20 cellular contexts compared by ENCODE assay signal in genomic region chr15:90946941-90947576, GRCh38.
"Had no signal": no experiment of that assay in that cellular context is flagged by ENCODE, and none has a peak within 500 bp of the region (broad histone marks: within the 10 kb centered on the region; RNA-seq: fewer than 3 reads in every experiment).

No MANE protein-coding gene starts in this region.

- H3K4me1 ChIP-seq: foreskin keratinocyte, sigmoid colon had no signal

- DNase-seq: colonic mucosa; dermis blood vessel endothelial cell; effector CD4-positive, alpha-beta T cell; endodermal cell; foreskin keratinocyte; head of caudate nucleus; left colon; left ventricle myocardium superior; mesenchymal stem cell; midbrain; sigmoid colon; stimulated activated CD4-positive, alpha-beta T cell treated with anti-CD3 and anti-CD28 coated beads, Interleukin-2, amount 100 ng/mL, for 24 hours; stimulated activated naive CD4-positive, alpha-beta T cell; stomach; transverse colon had no signal

- H3K9me3 ChIP-seq: colonic mucosa, sigmoid colon, stomach, thoracic aorta, transverse colon had no signal

- H2AFZ ChIP-seq: hepatocyte had no signal

- FAIRE-seq: endothelial cell of umbilical vein had no signal

- H3K4me3 ChIP-seq: colonic mucosa, hepatocyte, lung, sigmoid colon, skin epidermis, stomach, thoracic aorta, transverse colon had no signal

- H3K79me2 ChIP-seq: hepatocyte had no signal

- ATAC-seq: foreskin keratinocyte, left colon, left ventricle myocardium superior had no signal

- H3K4me2 ChIP-seq: hepatocyte had no signal

- H3K27ac ChIP-seq: colonic mucosa, foreskin keratinocyte, hepatocyte, sigmoid colon, skin epidermis, stomach, thoracic aorta, transverse colon had no signal

- H3K27me3 ChIP-seq: colonic mucosa, foreskin keratinocyte, hepatocyte, sigmoid colon, stomach, transverse colon had no signal
